ENCODE assay signal across 25 cellular contexts in genomic region chrX:101262590-101262989, GRCh38. TPM values are rescaled to one million over a fixed set of nuclear protein-coding genes. Genes with fewer than 3 reads are reported as not detected.
"Had no signal": no experiment of that assay in that cellular context is flagged by ENCODE, and none has a peak within 500 bp of the region (broad histone marks: within the 10 kb centered on the region; RNA-seq: fewer than 3 reads in every experiment).

No MANE protein-coding gene starts in this region.

- H3K27ac Mint-ChIP-seq: dendritic cell treated with granulocyte-macrophage colony-stimulating factor and Interleukin-4, amounts not matched to agents 40 ng/mL and 50 ng/mL, for 4 days; effector memory CD8-positive, alpha-beta T cell; endodermal cell had no signal

- ATAC-seq: effector memory CD8-positive, alpha-beta T cell; esophagus mucosa; foreskin keratinocyte; gastrocnemius medialis; gastroesophageal sphincter; heart left ventricle; heart right ventricle had no signal

- H3K4me3 Mint-ChIP-seq: dendritic cell treated with granulocyte-macrophage colony-stimulating factor and Interleukin-4, amounts not matched to agents 40 ng/mL and 50 ng/mL, for 4 days; effector memory CD8-positive, alpha-beta T cell; endodermal cell had no signal

- H3K36me3 ChIP-seq: colonic mucosa, esophagus muscularis mucosa, esophagus squamous epithelium, gastrocnemius medialis, gastroesophageal sphincter, heart left ventricle, heart right ventricle had no signal

- H3K9me3 Mint-ChIP-seq: dendritic cell treated with granulocyte-macrophage colony-stimulating factor and Interleukin-4, amounts not matched to agents 40 ng/mL and 50 ng/mL, for 4 days; effector memory CD8-positive, alpha-beta T cell had no signal

- H3K9me3 ChIP-seq: colonic mucosa, esophagus muscularis mucosa, esophagus squamous epithelium, gastrocnemius medialis, gastroesophageal sphincter, heart left ventricle, heart right ventricle had no signal

- H3K27me3 Mint-ChIP-seq: dendritic cell treated with granulocyte-macrophage colony-stimulating factor and Interleukin-4, amounts not matched to agents 40 ng/mL and 50 ng/mL, for 4 days; effector memory CD8-positive, alpha-beta T cell had no signal

- H3K4me1 Mint-ChIP-seq: endodermal cell had no signal

- H3K4me1 ChIP-seq: colonic mucosa, esophagus muscularis mucosa, esophagus squamous epithelium, foreskin keratinocyte, gastrocnemius medialis, gastroesophageal sphincter, heart left ventricle, heart right ventricle had no signal

- DNase-seq: colonic mucosa; cortex of kidney; dermis blood vessel endothelial cell; dorsolateral prefrontal cortex; effector CD4-positive, alpha-beta T cell; effector CD8-positive, alpha-beta T cell; effector memory CD4-positive, alpha-beta T cell; effector memory CD8-positive, alpha-beta T cell; endodermal cell; erythroblast; esophagus squamous epithelium; foreskin fibroblast; foreskin keratinocyte; foreskin melanocyte; gastrocnemius medialis; glutamatergic neuron; head of caudate nucleus; heart left ventricle; heart right ventricle had no signal

- H3K27me3 ChIP-seq: colonic mucosa, esophagus muscularis mucosa, esophagus squamous epithelium, foreskin keratinocyte, gastrocnemius medialis, gastroesophageal sphincter had no signal

- H3K4me3 ChIP-seq: colonic mucosa, coronary artery, dorsolateral prefrontal cortex, esophagus muscularis mucosa, esophagus squamous epithelium, gastrocnemius medialis, gastroesophageal sphincter, heart left ventricle, heart right ventricle had no signal

- H3K27ac ChIP-seq: colonic mucosa, coronary artery, dorsolateral prefrontal cortex, epithelial cell of prostate, esophagus muscularis mucosa, esophagus squamous epithelium, foreskin keratinocyte, gastrocnemius medialis, gastroesophageal sphincter, heart left ventricle, heart right ventricle had no signal

RNA-seq across cellular contexts. Expression of gene TAF7L, which starts 28.5 kb away (rescaled TPM):
- total RNA-seq: colonic mucosa, dermis blood vessel endothelial cell, foreskin keratinocyte, gastrocnemius medialis, heart left ventricle had no signal
- polyA plus RNA-seq: foreskin keratinocyte had no signal

RNA-seq across cellular contexts. Expression of gene DRP2, which starts 43.0 kb away (rescaled TPM):
- total RNA-seq: dermis blood vessel endothelial cell had no signal
